In the genomic region with DNA sequence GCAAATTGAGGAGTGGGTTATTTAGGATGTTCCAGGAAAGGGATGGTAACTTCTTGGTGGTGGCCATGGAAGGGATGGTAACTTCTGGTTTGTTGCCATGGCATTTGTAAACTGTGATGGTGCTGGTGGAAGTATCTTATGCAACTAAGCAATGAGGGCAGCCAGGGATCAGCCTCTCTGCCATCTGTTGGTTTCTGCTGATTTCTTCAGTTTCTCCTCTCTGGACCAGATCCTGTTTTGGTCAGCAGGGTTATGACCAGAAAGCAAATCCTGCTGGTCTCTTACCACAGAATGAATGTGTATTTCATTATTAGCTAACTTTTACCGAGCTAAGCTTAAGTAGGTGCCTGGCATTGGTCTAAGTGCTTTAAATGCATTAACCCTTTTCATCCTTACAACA, we compare ENCODE assay signal across 22 cellular contexts.
DNase-seq lines count a peak whose midpoint lies in the region; ATAC-seq, FAIRE-seq and TF ChIP-seq lines count a peak whose summit lies in the region.
"Had no signal": no experiment of that assay in that cellular context is flagged by ENCODE, and none has a peak within 500 bp of the region (broad histone marks: within the 10 kb centered on the region; RNA-seq: fewer than 3 reads in every experiment).

No MANE protein-coding gene starts in this region.

- no peak overlapping the region for H3K27ac ChIP-seq in astrocyte (ENCODE audit: low read depth, low read length)
- H3K27ac ChIP-seq in prostate gland = no peak overlapping the region
- H3K27ac ChIP-seq: 22Rv1, cardiac muscle cell, gastroesophageal sphincter, thoracic aorta had no signal

- intact Hi-C loops in prostate gland (cut with DNase I) = no loop called here

- no peak overlapping the region for H3K9ac ChIP-seq in astrocyte (ENCODE audit: low read length)

- no peak for TF ChIP-seq CTCF in astrocyte (IDR thresholded peaks at IDR 0.05; ENCODE audit: insufficient read depth, low read depth, low read length)
- no peak for TF ChIP-seq CTCF in foreskin fibroblast (IDR thresholded peaks at IDR 0.05; ENCODE audit: low read depth, low read length)
- TF ChIP-seq CTCF in prostate gland (IDR thresholded peaks at IDR 0.05) = no peak

- WGBS in prostate gland = 74% methylated on average over 1 of the region's 1 CpG

- no peaks in the 10 kb centered on the region for H3K4me1 Mint-ChIP-seq in astrocyte (ENCODE audit: low read depth, unreplicated experiment)
- H3K4me1 Mint-ChIP-seq: CD4-positive, alpha-beta memory T cell had no signal

- H3K4me3 ChIP-seq in astrocyte (ENCODE audit: insufficient read depth, low read depth, low read length) (no peak overlapping the region), foreskin fibroblast (ENCODE audit: low read depth in 1 of 2, low read length in 2 of 2) (no peak overlapping the region), prostate gland (no peak overlapping the region)
- H3K4me3 ChIP-seq: cardiac muscle cell, gastroesophageal sphincter, thoracic aorta had no signal

- no peaks in the 10 kb centered on the region for H3K79me2 ChIP-seq in astrocyte (ENCODE audit: insufficient read depth, low read length)

- H3K9me3 Mint-ChIP-seq in astrocyte (ENCODE audit: unreplicated experiment) = no peaks in the 10 kb centered on the region

- no peaks in the 10 kb centered on the region for H3K27me3 Mint-ChIP-seq in astrocyte (ENCODE audit: low read depth, unreplicated experiment)
- H3K27me3 Mint-ChIP-seq: CD4-positive, alpha-beta memory T cell had no signal

- no peak overlapping the region for H3K27ac Mint-ChIP-seq in astrocyte (ENCODE audit: unreplicated experiment)
- H3K27ac Mint-ChIP-seq: activated naive CD4-positive, alpha-beta T cell treated with anti-CD3 and anti-CD28 coated beads, Interleukin-2, amount 50 U/mL, for 72 hours; CD4-positive, alpha-beta memory T cell had no signal

- H3K9me3 ChIP-seq in astrocyte (ENCODE audit: insufficient read depth, low read depth, low read length) (no peaks in the 10 kb centered on the region), prostate gland (no peaks in the 10 kb centered on the region)
- H3K9me3 ChIP-seq: gastroesophageal sphincter, thoracic aorta had no signal

- no peaks in the 10 kb centered on the region for H3K36me3 Mint-ChIP-seq in astrocyte (ENCODE audit: low read depth, unreplicated experiment)
- H3K36me3 Mint-ChIP-seq: activated naive CD4-positive, alpha-beta T cell treated with anti-CD3 and anti-CD28 coated beads, Interleukin-2, amount 50 U/mL, for 72 hours; CD4-positive, alpha-beta memory T cell had no signal

- no peak overlapping the region for H2AFZ ChIP-seq in astrocyte (ENCODE audit: low read depth, low read length)

- peak; percentile 44 for DNase-seq in DMS 273 (lab: John Stamatoyannopoulos, UW; ENCODE audit: unreplicated experiment)
- no peak for DNase-seq in DMS 273 treated with DMSO at 0.1 percent for 48 hours (lab: John Stamatoyannopoulos, UW)
- DNase-seq in astrocyte (ENCODE audit: low read depth) = peak; percentile 53
- DNase-seq in foreskin fibroblast = peak; percentile 65 to 75
- no peak for DNase-seq in NCI-H1092 (lab: John Stamatoyannopoulos, UW)
- no peak for DNase-seq in prostate gland (ENCODE audit: low spot score)
- DNase-seq in Ammon's horn (ENCODE audit: low spot score) = no peak
- DNase-seq: CD4-positive, alpha-beta memory T cell; effector CD8-positive, alpha-beta T cell; KBM-7; NCI-H1417 treated with DMSO at 0.1 percent for 48 hours; NCI-H446 treated with DMSO at 0.1 percent for 48 hours; stimulated activated CD4-positive, alpha-beta T cell treated with anti-CD3 and anti-CD28 coated beads, Interleukin-4, amount 100 ng/mL, for 24 hours; T-helper 9 cell had no signal

- H3K36me3 ChIP-seq in astrocyte (ENCODE audit: insufficient read depth, low read length) = no peaks in the 10 kb centered on the region
- H3K36me3 ChIP-seq in prostate gland = no peaks in the 10 kb centered on the region
- H3K36me3 ChIP-seq: cardiac muscle cell, gastroesophageal sphincter, thoracic aorta had no signal

- H3K4me1 ChIP-seq in astrocyte (ENCODE audit: insufficient read depth, low read length) (peaks cover 6% of the 10 kb centered on the region), prostate gland (replicated peaks) (no peaks in the 10 kb centered on the region)
- H3K4me1 ChIP-seq: gastroesophageal sphincter had no signal

- FAIRE-seq in astrocyte (lab: Jason Lieb, UNC) = no peak
- FAIRE-seq: GM12892 had no signal

- no peak for ATAC-seq in GM19467 (IDR thresholded peaks at IDR 0.05; ENCODE audit: unreplicated experiment)
- ATAC-seq: activated naive CD4-positive, alpha-beta T cell treated with anti-CD3 and anti-CD28 coated beads, Interleukin-2, amount 50 U/mL, for 72 hours; gastroesophageal sphincter; HCT116 had no signal

- no peak overlapping the region for H3K4me3 Mint-ChIP-seq in astrocyte (ENCODE audit: unreplicated experiment)
- H3K4me3 Mint-ChIP-seq: CD4-positive, alpha-beta memory T cell had no signal

- no peaks in the 10 kb centered on the region for H4K20me1 ChIP-seq in astrocyte (ENCODE audit: insufficient read depth, low read length)

- no peak overlapping the region for H3K4me2 ChIP-seq in astrocyte (ENCODE audit: low read length)

- no peak for TF ChIP-seq POLR2A in prostate gland (IDR thresholded peaks at IDR 0.05)

- H3K27me3 ChIP-seq in astrocyte (ENCODE audit: insufficient read depth, low read length) = no peaks in the 10 kb centered on the region
- no peaks in the 10 kb centered on the region for H3K27me3 ChIP-seq in prostate gland (replicated peaks; ENCODE audit: insufficient read depth)
- H3K27me3 ChIP-seq: cardiac muscle cell, gastroesophageal sphincter had no signal

Comparison
In these comparisons a context has a peak if more than half of its experiments do, and no peak if none do; other contexts are left out.
1. DNase-seq: peak in DMS 273 (single experiment), astrocyte (single experiment) and foreskin fibroblast (2 of 2); none in DMS 273 treated with DMSO at 0.1 percent for 48 hours (single experiment), NCI-H1092 (single experiment), prostate gland (single experiment) and Ammon's horn (single experiment).